Comparison of ENCODE assay signal across 8 cellular contexts in the genomic region with DNA sequence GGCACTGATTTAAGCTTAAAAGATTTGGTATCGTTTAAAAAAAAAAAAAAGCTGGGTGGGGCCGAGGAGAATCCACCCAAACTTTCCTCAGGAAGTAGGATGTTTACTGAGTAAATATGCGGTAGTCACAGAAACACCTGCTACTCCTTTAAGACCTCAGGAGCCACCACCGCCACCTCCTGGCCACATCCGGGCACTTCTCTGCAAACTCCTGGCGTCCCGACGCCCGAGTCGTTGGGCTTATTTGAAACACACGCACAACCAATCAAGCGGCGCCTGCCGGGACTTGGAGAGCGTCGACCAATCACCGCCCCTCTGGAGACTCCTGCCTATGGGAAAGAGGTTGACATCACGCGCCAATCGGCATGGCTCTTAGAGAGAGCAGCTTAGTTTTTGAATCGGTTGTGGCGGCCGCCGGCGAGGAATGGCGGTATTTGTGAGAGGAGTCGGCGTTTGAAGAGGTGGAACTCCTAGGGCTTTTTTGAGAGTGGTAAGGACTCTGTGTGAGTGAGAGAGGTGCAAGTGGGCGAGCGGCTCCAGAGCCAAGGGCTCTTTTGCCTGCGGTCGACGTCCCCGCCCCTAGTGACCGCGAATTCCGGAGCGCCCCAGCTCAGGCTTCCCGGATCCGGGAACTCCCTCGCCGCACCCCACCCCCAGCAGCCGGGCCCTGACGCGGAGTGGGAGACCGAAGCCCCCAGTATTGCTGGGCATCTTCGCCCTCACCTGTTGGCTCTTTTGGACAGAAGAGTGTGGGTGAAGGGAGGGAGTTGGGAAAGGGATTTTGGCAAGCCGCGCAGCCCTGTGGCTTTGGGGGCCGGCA. TPM values are rescaled to one million over a fixed set of nuclear protein-coding genes. Genes with fewer than 3 reads are reported as not detected.
A peak's percentile ranks its signal among the peaks of the same experiment; 100 is the strongest.
DNase-seq lines count a peak whose midpoint lies in the region; ATAC-seq and TF ChIP-seq lines count a peak whose summit lies in the region.

A gene with protein sequence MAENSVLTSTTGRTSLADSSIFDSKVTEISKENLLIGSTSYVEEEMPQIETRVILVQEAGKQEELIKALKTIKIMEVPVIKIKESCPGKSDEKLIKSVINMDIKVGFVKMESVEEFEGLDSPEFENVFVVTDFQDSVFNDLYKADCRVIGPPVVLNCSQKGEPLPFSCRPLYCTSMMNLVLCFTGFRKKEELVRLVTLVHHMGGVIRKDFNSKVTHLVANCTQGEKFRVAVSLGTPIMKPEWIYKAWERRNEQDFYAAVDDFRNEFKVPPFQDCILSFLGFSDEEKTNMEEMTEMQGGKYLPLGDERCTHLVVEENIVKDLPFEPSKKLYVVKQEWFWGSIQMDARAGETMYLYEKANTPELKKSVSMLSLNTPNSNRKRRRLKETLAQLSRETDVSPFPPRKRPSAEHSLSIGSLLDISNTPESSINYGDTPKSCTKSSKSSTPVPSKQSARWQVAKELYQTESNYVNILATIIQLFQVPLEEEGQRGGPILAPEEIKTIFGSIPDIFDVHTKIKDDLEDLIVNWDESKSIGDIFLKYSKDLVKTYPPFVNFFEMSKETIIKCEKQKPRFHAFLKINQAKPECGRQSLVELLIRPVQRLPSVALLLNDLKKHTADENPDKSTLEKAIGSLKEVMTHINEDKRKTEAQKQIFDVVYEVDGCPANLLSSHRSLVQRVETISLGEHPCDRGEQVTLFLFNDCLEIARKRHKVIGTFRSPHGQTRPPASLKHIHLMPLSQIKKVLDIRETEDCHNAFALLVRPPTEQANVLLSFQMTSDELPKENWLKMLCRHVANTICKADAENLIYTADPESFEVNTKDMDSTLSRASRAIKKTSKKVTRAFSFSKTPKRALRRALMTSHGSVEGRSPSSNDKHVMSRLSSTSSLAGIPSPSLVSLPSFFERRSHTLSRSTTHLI (plus strand): TSS at position 359 of the 820 bp plus-strand sequence. CDS start 3,805 bp downstream, outside the sequence.

- H3K9me3 ChIP-seq in ascending aorta (no peaks in the 10 kb centered on the region), right atrium auricular region (no peaks in the 10 kb centered on the region), psoas muscle (no peaks in the 10 kb centered on the region), uterus (no peaks in the 10 kb centered on the region)

- H3K27ac ChIP-seq in ascending aorta (peak within 1 kb of the TSS; percentile 57 to 83), right atrium auricular region (peak within 1 kb of the TSS; percentile 82), psoas muscle (peak within 1 kb of the TSS; percentile 66), uterus (peak within 1 kb of the TSS; percentile 68 to 73)

- TF ChIP-seq CTCF in ascending aorta (IDR thresholded peaks at IDR 0.05) (peak; percentile 68 to 72 (median 72)), right atrium auricular region (IDR thresholded peaks at IDR 0.05) (peak; percentile 43 to 83), psoas muscle (IDR thresholded peaks at IDR 0.05) (peak; percentile 74), uterus (IDR thresholded peaks at IDR 0.05) (peak; percentile 74 to 80 (median 78))

- ATAC-seq in GM18502 (IDR thresholded peaks at IDR 0.05; ENCODE audit: poor library complexity, unreplicated experiment): peak; percentile 98
- peak; percentile 98 for ATAC-seq in HG02970 (IDR thresholded peaks at IDR 0.05; ENCODE audit: low FRiP score, unreplicated experiment)
- ATAC-seq in psoas muscle: peak; percentile 100

- H3K4me1 ChIP-seq in ascending aorta (peaks cover 0 to 13% of the 10 kb centered on the region in 2 donors), right atrium auricular region (peaks cover 0 to 7% of the 10 kb centered on the region in 2 donors), psoas muscle (peaks cover 5% of the 10 kb centered on the region), uterus (no peaks in the 10 kb centered on the region)

- H3K36me3 ChIP-seq in ascending aorta (no peaks in the 10 kb centered on the region), right atrium auricular region (no peaks in the 10 kb centered on the region), psoas muscle (ENCODE audit: insufficient read depth in 1 of 2, low read depth in 1 of 2) (no peaks in the 10 kb centered on the region), uterus (no peaks in the 10 kb centered on the region)

- DNase-seq in NCI-H187 treated with DMSO at 0.1 percent for 48 hours (lab: John Stamatoyannopoulos, UW) (peak; percentile 95), ascending aorta (ENCODE audit: low spot score in 2 of 2) (peak; percentile 98 to 100), right atrium auricular region (ENCODE audit: low spot score) (peak; percentile 100), psoas muscle (peak; percentile 98 to 99), uterus (peak; percentile 97 to 98)

- H3K4me3 ChIP-seq in ascending aorta: peak within 1 kb of the TSS; percentile 69 to 80
- peak within 1 kb of the TSS; percentile 75 to 87 for H3K4me3 ChIP-seq in right atrium auricular region
- H3K4me3 ChIP-seq in psoas muscle: peak within 1 kb of the TSS; percentile 78
- H3K4me3 ChIP-seq in uterus: peak within 1 kb of the TSS; percentile 75 to 91

- 0 to 1% (median 0%) methylated on average over 50 of the region's 50 CpGs for WGBS in psoas muscle, 3 donors

- intact Hi-C loops in T-helper 2 cell treated with Interferon-gamma antibody and Interleukin-4, amounts not matched to agents 100 ng/mL and 5 ng/mL, for 36 hours (cut with micrococcal nuclease): loop anchor here (1.0 to 10.0 kb wide), 9 partner anchors 39 to 1880 kb away; partner anchors contain the start of genes EIF5A2, FNDC3B, NCEH1 and RPL22L1
- intact Hi-C loops in ascending aorta (cut with DNase I) (loop anchor here (1.0 to 5.0 kb wide), 3 partner anchors 39 to 128 kb away; partner anchors contain the start of gene NCEH1), psoas muscle (cut with DNase I) (loop anchor here in 1 of 2 donors (2.0 to 10.0 kb wide), 2 partner anchors 40 to 76 kb away; partner anchors contain the start of gene NCEH1), uterus (cut with DNase I; ENCODE audit: low total_unique reads) (no loop called here)

- peak; percentile 15 to 29 for TF ChIP-seq POLR2A in uterus (IDR thresholded peaks at IDR 0.05)

- H3K27me3 ChIP-seq in ascending aorta (no peaks in the 10 kb centered on the region), right atrium auricular region (no peaks in the 10 kb centered on the region), psoas muscle (ENCODE audit: insufficient read depth in 3 of 3, low read length in 2 of 3) (no peaks in the 10 kb centered on the region), uterus (no peaks in the 10 kb centered on the region)

RNA-seq across cellular contexts. Expression of the gene that starts here (rescaled TPM):
- 52.8 and 57.8 TPM in 2 replicates for total RNA-seq in T-helper 2 cell treated with Interferon-gamma antibody and Interleukin-4, amounts not matched to agents 100 ng/mL and 5 ng/mL, for 36 hours
- 27.1 TPM for total RNA-seq in ascending aorta
- 1 to 10 TPM; 2.2 to 4.2 TPM for total RNA-seq in right atrium auricular region
- total RNA-seq in psoas muscle: 1 to 10 TPM; 2.0 to 4.5 (median 2.5) TPM
- polyA plus RNA-seq in psoas muscle: 1 to 10 TPM; 1.9 to 6.9 (median 2.2) TPM
- 10 to 100 TPM in 1 of 4 donors, 1 to 10 TPM in 3; 2.6 to 52.9 (median 4.9) TPM for total RNA-seq in uterus

Comparison
In these comparisons a context has a peak if more than half of its experiments do, and no peak if none do; other contexts are left out.
1. Peak in every context shown above with its lines: DNase-seq, ATAC-seq, H3K4me3 ChIP-seq and H3K27ac ChIP-seq.